21 cellular contexts compared by ENCODE assay signal in genomic region chr6:45721665-45722064, GRCh38.
DNase-seq lines count a peak whose midpoint lies in the region; TF ChIP-seq lines count a peak whose summit lies in the region.
"Had no signal": no experiment of that assay in that cellular context is flagged by ENCODE, and none has a peak within 500 bp of the region (broad histone marks: within the 10 kb centered on the region; RNA-seq: fewer than 3 reads in every experiment).

No MANE protein-coding gene starts in this region.

- H3K9me3 ChIP-seq in OCI-LY3 (ENCODE audit: insufficient read depth, low read length) (0 out of 2 replicates have a peak, but pooled peaks cover 2% of the 10 kb centered on the region), trophoblast cell (ENCODE audit: insufficient read depth, low read depth, low read length) (no peaks in the 10 kb centered on the region)
- H3K9me3 ChIP-seq: adrenal gland had no signal

- no peak overlapping the region for H2BK120ac ChIP-seq in trophoblast cell (ENCODE audit: insufficient read depth, low read length, poor library complexity)

- no peak overlapping the region for H3K18ac ChIP-seq in trophoblast cell (ENCODE audit: low read length)

- no peaks in the 10 kb centered on the region for H3K79me1 ChIP-seq in trophoblast cell (ENCODE audit: low read length)

- H3K27me3 ChIP-seq in OCI-LY3 (ENCODE audit: low read depth, low read length), result peaks cover 80% of the 10 kb centered on the region
- no peaks in the 10 kb centered on the region for H3K27me3 ChIP-seq in trophoblast cell (ENCODE audit: insufficient read depth, low read length)
- H3K27me3 ChIP-seq: adrenal gland; BLaER1 treated with 17β-estradiol and CSF1 and Interleukin-3, amounts not matched to agents 10 nM and 100 nM; cardiac muscle cell; spleen had no signal

- no peak overlapping the region for H3K4me3 Mint-ChIP-seq in MCF 10A (ENCODE audit: unreplicated experiment)

- WGBS in trophoblast cell (ENCODE audit: extremely low coverage, insufficient coverage, insufficient read length), result no CpG with 5 or more reads among the region's 6 CpGs

- no peak overlapping the region for H3K4me3 ChIP-seq in OCI-LY3 (ENCODE audit: low read length)
- H3K4me3 ChIP-seq in choroid plexus epithelial cell (ENCODE audit: low read depth, low read length), result no peak overlapping the region
- H3K4me3 ChIP-seq in trophoblast cell (ENCODE audit: low read depth, low read length), result no peak overlapping the region
- H3K4me3 ChIP-seq: adrenal gland; BLaER1 treated with 17β-estradiol and CSF1 and Interleukin-3, amounts not matched to agents 10 nM and 100 nM; cardiac muscle cell; dorsolateral prefrontal cortex; left ventricle myocardium inferior; spleen had no signal

- H3K27me3 Mint-ChIP-seq in MCF 10A (ENCODE audit: insufficient read depth, unreplicated experiment), result peaks cover 19% of the 10 kb centered on the region

- peaks cover 7% of the 10 kb centered on the region for H3K9me3 Mint-ChIP-seq in MCF 10A (ENCODE audit: unreplicated experiment)

- DNase-seq in NCI-H82 (lab: John Stamatoyannopoulos, UW), result peak; percentile 39
- DNase-seq in NCI-H82 treated with DMSO at 0.1 percent for 48 hours (lab: John Stamatoyannopoulos, UW; ENCODE audit: unreplicated experiment), result no peak
- DNase-seq in choroid plexus epithelial cell (ENCODE audit: low read depth), result no peak
- no peak for DNase-seq in trophoblast cell
- DNase-seq in MCF 10A (ENCODE audit: unreplicated experiment), result no peak
- DNase-seq in HK-2 (ENCODE audit: unreplicated experiment), result no peak
- no peak for DNase-seq in NCI-H1694 treated with DMSO at 0.1 percent for 48 hours (lab: John Stamatoyannopoulos, UW)
- DNase-seq: activated CD4-positive, alpha-beta T cell treated with anti-CD3 and anti-CD28 coated beads for 48 hours; adrenal gland; dorsolateral prefrontal cortex; KG1; left ventricle myocardium inferior; NCI-H1105 treated with DMSO at 0.1 percent for 48 hours; NCI-H524 treated with DMSO at 0.1 percent for 48 hours; OCI-M1; spleen; stimulated activated CD8-positive, alpha-beta memory T cell treated with anti-CD3 and anti-CD28 coated beads, Interleukin-4, amount 100 ng/mL, for 48 hours; T1000 had no signal

- H3K4me1 ChIP-seq in OCI-LY3 (ENCODE audit: low read length) (no peaks in the 10 kb centered on the region), trophoblast cell (ENCODE audit: control insufficient read depth in 1 of 2, insufficient read depth in 2 of 2, low read length in 2 of 2) (no peaks in the 10 kb centered on the region)
- H3K4me1 ChIP-seq: adrenal gland, left ventricle myocardium inferior had no signal

- BruUV-seq in MCF 10A (replicated peaks; lab: Mats Ljungman, UMichigan), result no TSS peak

- no peaks in the 10 kb centered on the region for H3K36me3 ChIP-seq in OCI-LY3 (replicated peaks; ENCODE audit: low read depth, low read length)
- no peaks in the 10 kb centered on the region for H3K36me3 ChIP-seq in trophoblast cell (ENCODE audit: control insufficient read depth in 1 of 2, insufficient read depth in 2 of 2, low read length in 2 of 2)
- H3K36me3 ChIP-seq: adrenal gland; BLaER1 treated with 17β-estradiol and CSF1 and Interleukin-3, amounts not matched to agents 10 nM and 100 nM; cardiac muscle cell; left ventricle myocardium inferior; spleen had no signal

- peak; percentile 18; the same call in 1 of the 2 replicates for TF ChIP-seq CTCF in OCI-LY3 (IDR thresholded peaks at IDR 0.05; ENCODE audit: low read depth, low read length)
- peak; percentile 16 for TF ChIP-seq CTCF in choroid plexus epithelial cell (conservative IDR thresholded peaks at IDR 0.05; ENCODE audit: low read depth, low read length)
- no peak for TF ChIP-seq CTCF in MCF 10A (IDR thresholded peaks at IDR 0.05; ENCODE audit: unreplicated experiment)

- H2AFZ ChIP-seq in OCI-LY3 (ENCODE audit: low read depth, low read length) (no peak overlapping the region), trophoblast cell (ENCODE audit: insufficient read depth, low read length, poor library complexity) (no peak overlapping the region)

- H3K27ac ChIP-seq in OCI-LY3 (ENCODE audit: low read length) (no peak overlapping the region), trophoblast cell (ENCODE audit: low read depth, low read length) (no peak overlapping the region)
- H3K27ac ChIP-seq: adrenal gland; BLaER1 treated with 17β-estradiol and CSF1 and Interleukin-3, amounts not matched to agents 10 nM and 100 nM; cardiac muscle cell; dorsolateral prefrontal cortex; left ventricle myocardium inferior; spleen had no signal

- POLR2A ChIA-PET in MCF 10A (lab: Yijun Ruan, JAX), result interaction anchor here (0.8 kb wide), 1 partner anchor 97 kb away, joined by 3 read pairs; no protein-coding TSS in a partner anchor

- H3K4ac ChIP-seq in trophoblast cell (ENCODE audit: low read depth, low read length), result no peak overlapping the region

- CTCF ChIA-PET in MCF 10A (lab: Yijun Ruan, JAX), result interaction anchor here (0.5 to 1.4 kb wide), 8 partner anchors 65 to 1091 kb away, joined by 3 to 6 read pairs (median 4); no protein-coding TSS in a partner anchor

- peaks cover 3% of the 10 kb centered on the region; the same call in 1 of the 2 replicates for H4K20me1 ChIP-seq in OCI-LY3 (ENCODE audit: insufficient read depth, low read length)
- H4K20me1 ChIP-seq: BLaER1 treated with 17β-estradiol and CSF1 and Interleukin-3, amounts not matched to agents 10 nM and 100 nM had no signal

- H3K36me3 Mint-ChIP-seq in MCF 10A (ENCODE audit: insufficient read depth, unreplicated experiment), result no peaks in the 10 kb centered on the region

- no peak overlapping the region for H3K23ac ChIP-seq in trophoblast cell (ENCODE audit: low read length)

- no peak overlapping the region for H4K91ac ChIP-seq in trophoblast cell (ENCODE audit: low read depth, low read length)

- H3K9ac ChIP-seq in OCI-LY3 (ENCODE audit: low read length), result no peak overlapping the region
- peak overlapping the region; percentile 5 for H3K9ac ChIP-seq in trophoblast cell (ENCODE audit: low read length)
- H3K9ac ChIP-seq: BLaER1 treated with 17β-estradiol and CSF1 and Interleukin-3, amounts not matched to agents 10 nM and 100 nM had no signal

- no peak overlapping the region for H2BK5ac ChIP-seq in trophoblast cell (ENCODE audit: low read depth, low read length, poor library complexity)

- no peaks in the 10 kb centered on the region for H3K79me2 ChIP-seq in OCI-LY3 (ENCODE audit: low read length)
- no peaks in the 10 kb centered on the region for H3K79me2 ChIP-seq in trophoblast cell (ENCODE audit: control insufficient read depth, insufficient read depth, low read length, poor library complexity)

- peaks cover 15% of the 10 kb centered on the region for H3K4me1 Mint-ChIP-seq in MCF 10A (ENCODE audit: insufficient read depth, unreplicated experiment)

- H4K8ac ChIP-seq in trophoblast cell (ENCODE audit: low read depth, low read length), result no peak overlapping the region

- no peak overlapping the region for H3K14ac ChIP-seq in trophoblast cell (ENCODE audit: low read length)

- intact Hi-C loops in MCF 10A (cut with micrococcal nuclease), result no loop called here

- no peak overlapping the region for H3K4me2 ChIP-seq in OCI-LY3 (ENCODE audit: low read length)
- no peak overlapping the region for H3K4me2 ChIP-seq in trophoblast cell (ENCODE audit: low read length)
- H3K4me2 ChIP-seq: BLaER1 treated with 17β-estradiol and CSF1 and Interleukin-3, amounts not matched to agents 10 nM and 100 nM had no signal

- H2AK5ac ChIP-seq in trophoblast cell (ENCODE audit: low read length), result no peak overlapping the region

- no peak overlapping the region for H3K27ac Mint-ChIP-seq in MCF 10A (ENCODE audit: low read depth, unreplicated experiment)

- no peak overlapping the region for H4K12ac ChIP-seq in trophoblast cell (ENCODE audit: low read depth, low read length)

- H2BK12ac ChIP-seq in trophoblast cell (ENCODE audit: low read length), result no peak overlapping the region
